In the genomic region with DNA sequence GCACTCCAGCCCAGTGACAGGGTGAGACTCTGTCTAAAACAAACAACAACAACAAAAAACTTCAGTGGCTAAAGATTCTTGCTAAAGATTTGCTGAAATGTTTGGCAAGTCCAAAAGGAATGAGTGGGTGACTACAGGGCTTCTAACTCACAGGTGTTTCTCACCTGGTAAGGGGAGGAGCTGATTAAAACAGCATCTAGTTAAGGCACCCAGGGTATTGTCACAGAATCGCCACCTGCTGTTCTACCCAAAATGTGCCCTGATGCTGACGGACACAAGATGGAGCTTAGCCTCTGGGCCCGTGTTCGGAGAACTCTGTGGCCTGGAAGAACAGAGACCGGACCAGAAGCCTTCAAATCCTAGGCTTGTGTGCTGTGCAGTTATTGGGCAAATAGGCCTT, we compare ENCODE assay signal across 19 cellular contexts.
"Had no signal": no experiment of that assay in that cellular context is flagged by ENCODE, and none has a peak within 500 bp of the region (broad histone marks: within the 10 kb centered on the region; RNA-seq: fewer than 3 reads in every experiment).

No MANE protein-coding gene starts in this region.

- ATAC-seq: left lobe of liver; naive thymus-derived CD4-positive, alpha-beta T cell; sciatic nerve; stimulated activated naive B cell treated with anti-CD40 and anti-IgM and Interleukin-4, amounts not matched to agents 10 μg/mL and 1 μg/mL and 100 μg/mL, for 72 hours; stimulated activated naive CD8-positive, alpha-beta T cell treated with anti-CD3 and anti-CD28 coated beads, Interleukin-15, amount 100 ng/mL, for 72 hours had no signal

- H3K27ac ChIP-seq: hepatocyte, neutrophil, spleen, testis, transverse colon had no signal

- H3K27me3 ChIP-seq: hepatocyte, neutrophil, spleen, testis, transverse colon had no signal

- DNase-seq: effector memory CD4-positive, alpha-beta T cell; erythroblast; foreskin melanocyte; head of caudate nucleus; kidney glomerular epithelial cell; mammary epithelial cell; naive thymus-derived CD4-positive, alpha-beta T cell; spleen; stimulated activated CD4-positive, alpha-beta T cell treated with anti-CD3 and anti-CD28 coated beads, Interleukin-15, amount 100 ng/mL, for 24 hours; stimulated activated CD4-positive, alpha-beta T cell treated with anti-CD3 and anti-CD28 coated beads, Interleukin-1b, Interleukin-23, amount 100 ng/mL, for 48 hours; stimulated activated CD4-positive, alpha-beta T cell treated with anti-CD3 and anti-CD28 coated beads, Interleukin-4, amount 100 ng/mL, for 4 hours; stimulated activated naive B cell treated with anti-CD40 and anti-IgM and Interleukin-4, amounts not matched to agents 10 μg/mL and 1 μg/mL and 100 μg/mL, for 72 hours; stimulated activated naive CD8-positive, alpha-beta T cell treated with anti-CD3 and anti-CD28 coated beads, Interleukin-15, amount 100 ng/mL, for 72 hours; testis; transverse colon had no signal

- H3K36me3 ChIP-seq: neutrophil, transverse colon had no signal

- H3K9me3 ChIP-seq: neutrophil, testis had no signal

- H3K4me3 ChIP-seq: hepatocyte, spleen, testis, transverse colon had no signal

- H3K4me1 ChIP-seq: spleen, testis, transverse colon had no signal
